1 cellular context compared by ENCODE assay signal in genomic region chr10:67288688-67289410, GRCh38.
A peak's percentile ranks its signal among the peaks of the same experiment; 100 is the strongest.
TF ChIP-seq lines count a peak whose summit lies in the region.

No MANE protein-coding gene starts in this region.

TF ChIP-seq in HepG2, 621 proteins besides CTCF, POLR2A, EP300 and RAD21 (continued from another document and continues in another):
- TF ChIP-seq ZNF276 (CRISPR knock-in tag; IDR thresholded peaks at IDR 0.05; ENCODE audit: low read depth), result no peak
- peak; percentile 78 for TF ChIP-seq CEBPG (CRISPR knock-in tag; IDR thresholded peaks at IDR 0.05)
- no peak for TF ChIP-seq ZNF597 (CRISPR knock-in tag; IDR thresholded peaks at IDR 0.05)
- no peak for TF ChIP-seq ZNF326 (CRISPR knock-in tag; IDR thresholded peaks at IDR 0.05; ENCODE audit: borderline replicate concordance)
- TF ChIP-seq TIGD3 (CRISPR knock-in tag; IDR thresholded peaks at IDR 0.05; ENCODE audit: borderline replicate concordance), result no peak
- peak; percentile 52; the same call in 1 of the 2 replicates for TF ChIP-seq ZNF644 (CRISPR knock-in tag; IDR thresholded peaks at IDR 0.05; ENCODE audit: low read depth)
- no peak for TF ChIP-seq ZNF205 (CRISPR knock-in tag; IDR thresholded peaks at IDR 0.05)
- TF ChIP-seq ZNF792 (CRISPR knock-in tag; IDR thresholded peaks at IDR 0.05), result no peak
- no peak for TF ChIP-seq HNRNPK (IDR thresholded peaks at IDR 0.05; ENCODE audit: low read depth, low read length, poor library complexity, severe bottlenecking)
- TF ChIP-seq ZNF343 (CRISPR knock-in tag; IDR thresholded peaks at IDR 0.05), result no peak
- TF ChIP-seq RFXAP (CRISPR knock-in tag; IDR thresholded peaks at IDR 0.05; ENCODE audit: borderline replicate concordance), result no peak
- no peak for TF ChIP-seq ZNF513 (CRISPR knock-in tag; conservative IDR thresholded peaks at IDR 0.05)
- no peak for TF ChIP-seq XBP1 (CRISPR knock-in tag; IDR thresholded peaks at IDR 0.05)
- no peak for TF ChIP-seq NFYC (CRISPR knock-in tag; IDR thresholded peaks at IDR 0.05)
- TF ChIP-seq TBX3 (IDR thresholded peaks at IDR 0.05; ENCODE audit: borderline replicate concordance), result no peak
- peak; percentile 68 for TF ChIP-seq RXRB (CRISPR knock-in tag; IDR thresholded peaks at IDR 0.05; ENCODE audit: borderline replicate concordance)
- TF ChIP-seq ZFP1 (CRISPR knock-in tag; IDR thresholded peaks at IDR 0.05), result no peak
- TF ChIP-seq SMC3 (IDR thresholded peaks at IDR 0.05; ENCODE audit: low read length), result no peak
- TF ChIP-seq ZNF543 (CRISPR knock-in tag; IDR thresholded peaks at IDR 0.05), result no peak
- no peak for TF ChIP-seq ZNF275 (CRISPR knock-in tag; IDR thresholded peaks at IDR 0.05; ENCODE audit: borderline replicate concordance)
- peak; percentile 40; the same call in 1 of the 2 replicates for TF ChIP-seq TCF7 (IDR thresholded peaks at IDR 0.05; ENCODE audit: low read depth)
- no peak for TF ChIP-seq ZNF512 (CRISPR knock-in tag; IDR thresholded peaks at IDR 0.05)
- TF ChIP-seq BORCS8-MEF2B (CRISPR knock-in tag; IDR thresholded peaks at IDR 0.05), result no peak
- no peak; the same call in 1 of the 2 replicates for TF ChIP-seq NFIC (IDR thresholded peaks at IDR 0.05; ENCODE audit: low read length)
- no peak for TF ChIP-seq PAF1 (CRISPR knock-in tag; IDR thresholded peaks at IDR 0.05)
- TF ChIP-seq HMG20A (CRISPR knock-in tag; IDR thresholded peaks at IDR 0.05; ENCODE audit: borderline replicate concordance), result peak; percentile 51; the same call in 1 of the 2 replicates
- TF ChIP-seq GRHL1 (CRISPR knock-in tag; conservative IDR thresholded peaks at IDR 0.05), result no peak
- TF ChIP-seq DBP (CRISPR knock-in tag; IDR thresholded peaks at IDR 0.05; ENCODE audit: not compliant biosample characterization), result no peak
- no peak for TF ChIP-seq ZC3H4 (CRISPR knock-in tag; IDR thresholded peaks at IDR 0.05; ENCODE audit: borderline replicate concordance)
- no peak for TF ChIP-seq SNAPC4 (CRISPR knock-in tag; IDR thresholded peaks at IDR 0.05)
- no peak for TF ChIP-seq ZMYM3 (CRISPR knock-in tag; IDR thresholded peaks at IDR 0.05)
- no peak for TF ChIP-seq ZNF3 (CRISPR knock-in tag; IDR thresholded peaks at IDR 0.05)
- TF ChIP-seq RBFOX2 (IDR thresholded peaks at IDR 0.05; ENCODE audit: low read depth, low read length), result no peak
- no peak for TF ChIP-seq ZBTB42 (CRISPR knock-in tag; IDR thresholded peaks at IDR 0.05)
- TF ChIP-seq SMARCE1 (IDR thresholded peaks at IDR 0.05; ENCODE audit: borderline replicate concordance), result no peak
- no peak for TF ChIP-seq RFX1 (IDR thresholded peaks at IDR 0.05)
- no peak for TF ChIP-seq RARG (CRISPR knock-in tag; IDR thresholded peaks at IDR 0.05; ENCODE audit: low read depth)
- no peak for TF ChIP-seq HDAC6 (IDR thresholded peaks at IDR 0.05; ENCODE audit: low read depth, low read length)
- no peak for TF ChIP-seq ZNF776 (CRISPR knock-in tag; IDR thresholded peaks at IDR 0.05)
- TF ChIP-seq HNF4A (CRISPR knock-in tag; IDR thresholded peaks at IDR 0.05), result peak; percentile 83
- no peak for TF ChIP-seq ELF3 (CRISPR knock-in tag; IDR thresholded peaks at IDR 0.05)
- no peak for TF ChIP-seq ZSCAN12 (CRISPR knock-in tag; IDR thresholded peaks at IDR 0.05)
- TF ChIP-seq HMGXB3 (CRISPR knock-in tag; IDR thresholded peaks at IDR 0.05; ENCODE audit: borderline replicate concordance), result no peak
- TF ChIP-seq ZNF83 (CRISPR knock-in tag; IDR thresholded peaks at IDR 0.05; ENCODE audit: borderline replicate concordance), result no peak
